ENCODE assay signal across 10 cellular contexts in the genomic region with DNA sequence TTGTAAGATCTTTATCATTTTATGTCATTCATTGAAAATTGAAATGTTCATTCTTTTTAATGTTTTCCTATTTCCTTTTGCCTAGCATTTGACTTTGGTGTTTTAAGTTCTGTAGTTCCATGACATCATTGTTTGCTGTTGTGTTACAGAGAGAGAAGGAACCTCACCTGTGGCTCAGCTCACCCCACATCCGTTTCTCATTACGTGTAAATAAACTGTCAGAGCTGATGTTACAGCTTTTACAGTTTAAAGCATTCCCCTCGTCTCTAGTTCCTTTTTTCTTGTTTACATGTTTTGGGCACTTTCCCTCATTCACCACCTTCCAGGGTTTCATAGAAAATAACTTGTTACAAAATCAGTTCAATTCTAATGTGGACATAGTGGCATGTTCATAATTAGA.
DNase-seq lines count a peak whose midpoint lies in the region; ATAC-seq, FAIRE-seq and TF ChIP-seq lines count a peak whose summit lies in the region.
"Had no signal": no experiment of that assay in that cellular context is flagged by ENCODE, and none has a peak within 500 bp of the region (broad histone marks: within the 10 kb centered on the region; RNA-seq: fewer than 3 reads in every experiment).

No MANE protein-coding gene starts in this region.

- no peak overlapping the region for H3K27ac ChIP-seq in left lung
- peak overlapping the region in 2 of 8 donors; percentile 21 to 34 for H3K27ac ChIP-seq in spleen

- 34 to 68% (median 41%) methylated on average over 3 of the region's 3 CpGs for WGBS in spleen, 5 donors

- H3K4me3 ChIP-seq in left lung (no peak overlapping the region), MG63 (no peak overlapping the region), spleen (peak overlapping the region in 1 of 8 donors; percentile 38)

- DNase-seq in GM18507 (ENCODE audit: extremely low spot score, insufficient read length, low read depth), result no peak
- peak; percentile 59 for DNase-seq in activated CD8-positive, alpha-beta T cell treated with anti-CD3 and anti-CD28 coated beads, Interleukin-2, amount 10 ng/mL, durations not matched to agents 7 days and 5 days
- no peak for DNase-seq in left lung
- DNase-seq in MG63, result no peak
- no peak for DNase-seq in stimulated activated CD4-positive, alpha-beta T cell treated with anti-CD3 and anti-CD28 coated beads, Interleukin-4, amount 100 ng/mL, for 24 hours
- DNase-seq in spleen, result no peak
- DNase-seq: DMS79 treated with DMSO at 0.1 percent for 48 hours, NCI-H1930 had no signal

- TF ChIP-seq POLR2A in spleen (IDR thresholded peaks at IDR 0.05), result no peak

- CTCF ChIA-PET in activated CD8-positive, alpha-beta T cell treated with anti-CD3 and anti-CD28 coated beads, Interleukin-2, amount 10 ng/mL, durations not matched to agents 7 days and 5 days (lab: Charles Lee), result interaction anchor here (1.4 kb wide), 1 partner anchor 9 kb away, joined by 3 read pairs; no protein-coding TSS in a partner anchor

- intact Hi-C loops in left lung (cut with DNase I) (no loop called here), spleen (cut with DNase I; ENCODE audit: low total_unique reads) (no loop called here)

- peaks cover 26% of the 10 kb centered on the region for H3K4me1 Mint-ChIP-seq in activated CD8-positive, alpha-beta T cell treated with anti-CD3 and anti-CD28 coated beads, Interleukin-2, amount 10 ng/mL, durations not matched to agents 7 days and 5 days (ENCODE audit: low read depth)

- TF ChIP-seq CTCF in left lung (IDR thresholded peaks at IDR 0.05) (no peak), spleen (IDR thresholded peaks at IDR 0.05 in 8 of 11, conservative IDR thresholded peaks at IDR 0.05 in 3 of 11) (no peak)

- H3K27me3 Mint-ChIP-seq in activated CD8-positive, alpha-beta T cell treated with anti-CD3 and anti-CD28 coated beads, Interleukin-2, amount 10 ng/mL, durations not matched to agents 7 days and 5 days (ENCODE audit: low read depth), result no peaks in the 10 kb centered on the region

- peak; percentile 78 for ATAC-seq in GM19455 (IDR thresholded peaks at IDR 0.05; ENCODE audit: unreplicated experiment)
- peak; percentile 90 for ATAC-seq in HG02981 (IDR thresholded peaks at IDR 0.05; ENCODE audit: unreplicated experiment)
- ATAC-seq in activated CD8-positive, alpha-beta T cell treated with anti-CD3 and anti-CD28 coated beads, Interleukin-2, amount 10 ng/mL, durations not matched to agents 7 days and 5 days, result peak; percentile 80
- no peak for ATAC-seq in left lung

- peak overlapping the region; percentile 55 for H3K27ac Mint-ChIP-seq in activated CD8-positive, alpha-beta T cell treated with anti-CD3 and anti-CD28 coated beads, Interleukin-2, amount 10 ng/mL, durations not matched to agents 7 days and 5 days

- peaks cover 23% of the 10 kb centered on the region for H3K36me3 Mint-ChIP-seq in activated CD8-positive, alpha-beta T cell treated with anti-CD3 and anti-CD28 coated beads, Interleukin-2, amount 10 ng/mL, durations not matched to agents 7 days and 5 days (ENCODE audit: low read depth)

- H3K9me3 ChIP-seq in left lung, result no peaks in the 10 kb centered on the region
- H3K9me3 ChIP-seq in MG63, result no peaks in the 10 kb centered on the region
- H3K9me3 ChIP-seq in spleen, result no peaks in the 10 kb centered on the region

- peak; percentile 77 for FAIRE-seq in GM18507 (lab: Jason Lieb, UNC)

- H3K36me3 ChIP-seq in left lung (peaks cover 0 to 40% of the 10 kb centered on the region in 2 donors), MG63 (no peaks in the 10 kb centered on the region), spleen (peaks cover 0 to 29% (median 5%) of the 10 kb centered on the region in 6 donors)

- H3K4me1 ChIP-seq in left lung (peaks cover 0 to 16% of the 10 kb centered on the region in 2 donors), spleen (peaks cover 0 to 16% (median 3%) of the 10 kb centered on the region in 6 donors)

- POLR2A ChIA-PET in activated CD8-positive, alpha-beta T cell treated with anti-CD3 and anti-CD28 coated beads, Interleukin-2, amount 10 ng/mL, durations not matched to agents 7 days and 5 days (lab: Charles Lee), result no interaction called here

- H3K9me3 Mint-ChIP-seq in activated CD8-positive, alpha-beta T cell treated with anti-CD3 and anti-CD28 coated beads, Interleukin-2, amount 10 ng/mL, durations not matched to agents 7 days and 5 days (ENCODE audit: insufficient read depth), result no peaks in the 10 kb centered on the region

- peak overlapping the region; percentile 22 for H3K4me3 Mint-ChIP-seq in activated CD8-positive, alpha-beta T cell treated with anti-CD3 and anti-CD28 coated beads, Interleukin-2, amount 10 ng/mL, durations not matched to agents 7 days and 5 days

- H3K27me3 ChIP-seq in left lung, result no peaks in the 10 kb centered on the region
- H3K27me3 ChIP-seq in MG63, result no peaks in the 10 kb centered on the region
- H3K27me3 ChIP-seq in spleen (replicated peaks in 1 of 7), result no peaks in the 10 kb centered on the region
